Comparison of ENCODE assay signal across 18 cellular contexts in genomic region chr20:34852298-34852697, GRCh38.
"Had no signal": no experiment of that assay in that cellular context is flagged by ENCODE, and none has a peak within 500 bp of the region (broad histone marks: within the 10 kb centered on the region; RNA-seq: fewer than 3 reads in every experiment).

No MANE protein-coding gene starts in this region.

- H3K4me3 Mint-ChIP-seq: immature natural killer cell had no signal

- DNase-seq: dermis blood vessel endothelial cell; dorsolateral prefrontal cortex; effector CD4-positive, alpha-beta T cell; effector memory CD4-positive, alpha-beta T cell; foreskin keratinocyte; heart left ventricle; hypothalamus; immature natural killer cell; islet precursor cell; kidney; kidney glomerular epithelial cell; left cardiac atrium; left lung; left ventricle myocardium superior; lower lobe of right lung; mesenchymal stem cell; midbrain had no signal

- H3K27ac Mint-ChIP-seq: immature natural killer cell had no signal

- H3K4me1 Mint-ChIP-seq: immature natural killer cell had no signal

- H3K9me3 Mint-ChIP-seq: immature natural killer cell had no signal

- ATAC-seq: foreskin keratinocyte, gastroesophageal sphincter, heart left ventricle, left cardiac atrium, left lung, left ventricle myocardium superior had no signal
